ENCODE assay signal across 6 cellular contexts in the genomic region with DNA sequence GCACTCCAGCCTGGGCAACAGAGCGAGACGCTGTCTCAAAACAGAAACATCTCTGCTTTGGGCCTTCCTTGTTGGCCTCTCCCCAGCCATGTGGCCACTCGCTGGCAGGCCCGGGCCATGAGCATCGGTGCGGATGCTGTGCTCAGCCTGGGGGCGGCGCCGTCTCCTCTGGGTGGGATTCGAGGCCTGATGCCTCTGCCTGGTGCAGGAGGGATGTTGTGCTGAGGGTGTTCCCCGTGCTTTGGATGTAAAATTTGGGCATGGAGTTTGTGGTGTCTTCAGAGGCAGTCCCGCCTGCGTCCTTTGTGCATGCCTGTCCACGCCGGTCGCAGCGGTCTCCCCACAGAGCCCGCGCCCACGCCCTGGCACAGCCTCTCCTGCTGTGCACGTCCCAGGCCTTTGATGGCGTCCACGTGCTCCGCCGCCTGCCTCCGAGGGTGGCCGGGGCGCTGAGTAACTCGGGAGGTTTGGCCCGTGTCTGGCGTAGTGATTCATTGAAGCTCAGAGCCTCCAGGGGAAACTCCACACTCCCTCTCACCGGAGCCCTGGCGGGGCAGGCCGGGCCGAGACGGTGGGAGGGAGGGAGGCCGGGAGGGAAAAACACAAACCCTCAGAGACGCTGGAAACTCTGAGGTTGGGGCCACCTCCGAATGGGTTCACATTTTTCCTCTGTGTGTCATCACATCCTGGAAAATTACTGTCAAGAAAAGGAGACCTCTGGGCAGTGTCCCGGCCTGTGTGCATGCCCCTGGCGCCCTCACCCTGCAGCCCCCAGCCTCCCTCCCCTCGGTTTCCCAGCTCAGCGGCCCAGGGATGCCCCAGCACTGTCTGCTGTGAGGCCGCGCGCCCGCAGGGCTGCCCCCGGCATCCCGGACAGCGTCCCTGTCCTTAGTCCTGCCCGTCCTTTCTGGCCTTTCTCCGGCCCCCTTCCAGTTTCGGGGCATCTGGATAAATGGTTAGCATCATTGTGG. TPM values are rescaled to one million over a fixed set of nuclear protein-coding genes. Genes with fewer than 3 reads are reported as not detected.
DNase-seq lines count a peak whose midpoint lies in the region; ATAC-seq lines count a peak whose summit lies in the region.

No MANE protein-coding gene starts in this region.

- intact Hi-C loops in activated T-helper 2 cell treated with anti-CD3 and anti-CD28 coated beads, Interferon-gamma antibody, Interleukin-2, Interleukin-4, amounts not matched to agents 10 μg/mL and 5 μg/mL and 100 μg/mL, durations not matched to agents 14 hours and 24 hours and 36 hours (cut with micrococcal nuclease), result no loop called here

- ATAC-seq in esophagus mucosa (peak; percentile 87), HG03045 (IDR thresholded peaks at IDR 0.05; ENCODE audit: unreplicated experiment) (no peak), HG02885 (IDR thresholded peaks at IDR 0.05; ENCODE audit: poor library complexity, unreplicated experiment) (no peak)

- H3K27ac Mint-ChIP-seq in activated T-helper 2 cell treated with anti-CD3 and anti-CD28 coated beads, Interferon-gamma antibody, Interleukin-2, Interleukin-4, amounts not matched to agents 10 μg/mL and 5 μg/mL and 100 μg/mL, durations not matched to agents 14 hours and 24 hours and 36 hours, result no peak overlapping the region

- no peaks in the 10 kb centered on the region for H3K9me3 Mint-ChIP-seq in activated T-helper 2 cell treated with anti-CD3 and anti-CD28 coated beads, Interferon-gamma antibody, Interleukin-2, Interleukin-4, amounts not matched to agents 10 μg/mL and 5 μg/mL and 100 μg/mL, durations not matched to agents 14 hours and 24 hours and 36 hours

- DNase-seq in M059J (ENCODE audit: low read depth), result peak; percentile 99
- peak; percentile 28 for DNase-seq in stimulated activated CD4-positive, alpha-beta T cell treated with anti-CD3 and anti-CD28 coated beads, Interleukin-1b, Interleukin-23, amount 100 ng/mL, for 48 hours
- DNase-seq in activated T-helper 2 cell treated with anti-CD3 and anti-CD28 coated beads, Interferon-gamma antibody, Interleukin-2, Interleukin-4, amounts not matched to agents 10 μg/mL and 5 μg/mL and 100 μg/mL, durations not matched to agents 14 hours and 24 hours and 36 hours (ENCODE audit: low spot score), result no peak

- H3K36me3 Mint-ChIP-seq in activated T-helper 2 cell treated with anti-CD3 and anti-CD28 coated beads, Interferon-gamma antibody, Interleukin-2, Interleukin-4, amounts not matched to agents 10 μg/mL and 5 μg/mL and 100 μg/mL, durations not matched to agents 14 hours and 24 hours and 36 hours (ENCODE audit: low read depth), result no peaks in the 10 kb centered on the region

- H3K4me3 Mint-ChIP-seq in activated T-helper 2 cell treated with anti-CD3 and anti-CD28 coated beads, Interferon-gamma antibody, Interleukin-2, Interleukin-4, amounts not matched to agents 10 μg/mL and 5 μg/mL and 100 μg/mL, durations not matched to agents 14 hours and 24 hours and 36 hours (ENCODE audit: low read depth), result no peak overlapping the region

- no peaks in the 10 kb centered on the region for H3K4me1 Mint-ChIP-seq in activated T-helper 2 cell treated with anti-CD3 and anti-CD28 coated beads, Interferon-gamma antibody, Interleukin-2, Interleukin-4, amounts not matched to agents 10 μg/mL and 5 μg/mL and 100 μg/mL, durations not matched to agents 14 hours and 24 hours and 36 hours (ENCODE audit: low read depth)

- H3K27me3 Mint-ChIP-seq in activated T-helper 2 cell treated with anti-CD3 and anti-CD28 coated beads, Interferon-gamma antibody, Interleukin-2, Interleukin-4, amounts not matched to agents 10 μg/mL and 5 μg/mL and 100 μg/mL, durations not matched to agents 14 hours and 24 hours and 36 hours (ENCODE audit: low read depth), result no peaks in the 10 kb centered on the region

RNA-seq across cellular contexts. Expression of a gene that starts 19.0 kb away (rescaled TPM):
- total RNA-seq in M059J (2014; rRNA removed; shearing (Covaris generic)), result 121 and 155 TPM in 2 replicates
- total RNA-seq in esophagus mucosa, result 71.8 TPM
- 88.3 and 91.9 TPM in 2 replicates for total RNA-seq in activated T-helper 2 cell treated with anti-CD3 and anti-CD28 coated beads, Interferon-gamma antibody, Interleukin-2, Interleukin-4, amounts not matched to agents 10 μg/mL and 5 μg/mL and 100 μg/mL, durations not matched to agents 14 hours and 24 hours and 36 hours

RNA-seq across cellular contexts. Expression of a gene that starts 19.4 kb away (rescaled TPM):
- 6.2 and 20.8 TPM in 2 replicates for total RNA-seq in M059J (2014; rRNA removed; shearing (Covaris generic))
- total RNA-seq in esophagus mucosa, result 8.4 TPM
- total RNA-seq in activated T-helper 2 cell treated with anti-CD3 and anti-CD28 coated beads, Interferon-gamma antibody, Interleukin-2, Interleukin-4, amounts not matched to agents 10 μg/mL and 5 μg/mL and 100 μg/mL, durations not matched to agents 14 hours and 24 hours and 36 hours, result 32.3 and 33.4 TPM in 2 replicates

RNA-seq across cellular contexts. Expression of a gene that starts 26.3 kb away (rescaled TPM):
- total RNA-seq in M059J (2014; rRNA removed; shearing (Covaris generic)), result 27.4 and 33.0 TPM in 2 replicates
- total RNA-seq in esophagus mucosa, result 19.0 TPM
- total RNA-seq in activated T-helper 2 cell treated with anti-CD3 and anti-CD28 coated beads, Interferon-gamma antibody, Interleukin-2, Interleukin-4, amounts not matched to agents 10 μg/mL and 5 μg/mL and 100 μg/mL, durations not matched to agents 14 hours and 24 hours and 36 hours, result 32.9 and 33.8 TPM in 2 replicates

RNA-seq across cellular contexts. Expression of a gene that starts 27.8 kb away (rescaled TPM):
- 16.4 and 19.8 TPM in 2 replicates for total RNA-seq in M059J (2014; rRNA removed; shearing (Covaris generic))
- total RNA-seq in esophagus mucosa, result 6.2 TPM
- 15.4 and 18.4 TPM in 2 replicates for total RNA-seq in activated T-helper 2 cell treated with anti-CD3 and anti-CD28 coated beads, Interferon-gamma antibody, Interleukin-2, Interleukin-4, amounts not matched to agents 10 μg/mL and 5 μg/mL and 100 μg/mL, durations not matched to agents 14 hours and 24 hours and 36 hours

RNA-seq across cellular contexts. Expression of a gene that starts 33.8 kb away (rescaled TPM):
- 81.6 and 117 TPM in 2 replicates for total RNA-seq in M059J (2014; rRNA removed; shearing (Covaris generic))
- total RNA-seq in esophagus mucosa, result 138 TPM
- 138 and 145 TPM in 2 replicates for total RNA-seq in activated T-helper 2 cell treated with anti-CD3 and anti-CD28 coated beads, Interferon-gamma antibody, Interleukin-2, Interleukin-4, amounts not matched to agents 10 μg/mL and 5 μg/mL and 100 μg/mL, durations not matched to agents 14 hours and 24 hours and 36 hours
